ENCODE assay signal across 1 cellular context in the genomic region with DNA sequence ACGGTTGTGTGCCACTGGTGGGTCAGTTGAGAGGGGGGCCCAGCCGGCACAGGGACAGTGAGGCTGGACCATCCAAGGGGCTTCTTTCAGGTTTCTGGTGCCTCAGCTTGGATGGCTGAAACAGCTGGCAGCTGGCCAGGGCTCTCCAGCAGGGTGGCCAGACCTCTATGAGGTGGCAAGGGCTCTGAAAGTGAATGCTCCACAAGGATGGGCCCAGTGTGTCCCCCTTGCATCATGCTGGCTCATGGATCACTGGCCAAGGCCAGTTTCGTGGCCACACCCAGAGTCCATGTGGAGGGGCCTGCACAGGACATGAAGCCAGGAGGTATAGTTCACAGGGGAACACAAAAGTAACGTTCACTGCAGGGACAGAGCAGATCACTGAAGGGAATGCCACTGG.
A peak's percentile ranks its signal among the peaks of the same experiment; 100 is the strongest.
TF ChIP-seq lines count a peak whose summit lies in the region.

No MANE protein-coding gene starts in this region.

TF ChIP-seq in HepG2, 621 proteins besides CTCF, POLR2A, EP300 and RAD21 (continued from another document):
- TF ChIP-seq, protein P1, sequence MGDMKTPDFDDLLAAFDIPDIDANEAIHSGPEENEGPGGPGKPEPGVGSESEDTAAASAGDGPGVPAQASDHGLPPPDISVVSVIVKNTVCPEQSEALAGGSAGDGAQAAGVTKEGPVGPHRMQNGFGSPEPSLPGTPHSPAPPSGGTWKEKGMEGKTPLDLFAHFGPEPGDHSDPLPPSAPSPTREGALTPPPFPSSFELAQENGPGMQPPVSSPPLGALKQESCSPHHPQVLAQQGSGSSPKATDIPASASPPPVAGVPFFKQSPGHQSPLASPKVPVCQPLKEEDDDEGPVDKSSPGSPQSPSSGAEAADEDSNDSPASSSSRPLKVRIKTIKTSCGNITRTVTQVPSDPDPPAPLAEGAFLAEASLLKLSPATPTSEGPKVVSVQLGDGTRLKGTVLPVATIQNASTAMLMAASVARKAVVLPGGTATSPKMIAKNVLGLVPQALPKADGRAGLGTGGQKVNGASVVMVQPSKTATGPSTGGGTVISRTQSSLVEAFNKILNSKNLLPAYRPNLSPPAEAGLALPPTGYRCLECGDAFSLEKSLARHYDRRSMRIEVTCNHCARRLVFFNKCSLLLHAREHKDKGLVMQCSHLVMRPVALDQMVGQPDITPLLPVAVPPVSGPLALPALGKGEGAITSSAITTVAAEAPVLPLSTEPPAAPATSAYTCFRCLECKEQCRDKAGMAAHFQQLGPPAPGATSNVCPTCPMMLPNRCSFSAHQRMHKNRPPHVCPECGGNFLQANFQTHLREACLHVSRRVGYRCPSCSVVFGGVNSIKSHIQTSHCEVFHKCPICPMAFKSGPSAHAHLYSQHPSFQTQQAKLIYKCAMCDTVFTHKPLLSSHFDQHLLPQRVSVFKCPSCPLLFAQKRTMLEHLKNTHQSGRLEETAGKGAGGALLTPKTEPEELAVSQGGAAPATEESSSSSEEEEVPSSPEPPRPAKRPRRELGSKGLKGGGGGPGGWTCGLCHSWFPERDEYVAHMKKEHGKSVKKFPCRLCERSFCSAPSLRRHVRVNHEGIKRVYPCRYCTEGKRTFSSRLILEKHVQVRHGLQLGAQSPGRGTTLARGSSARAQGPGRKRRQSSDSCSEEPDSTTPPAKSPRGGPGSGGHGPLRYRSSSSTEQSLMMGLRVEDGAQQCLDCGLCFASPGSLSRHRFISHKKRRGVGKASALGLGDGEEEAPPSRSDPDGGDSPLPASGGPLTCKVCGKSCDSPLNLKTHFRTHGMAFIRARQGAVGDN (CRISPR knock-in tag; IDR thresholded peaks at IDR 0.05) = peak; percentile 51
- TF ChIP-seq ZNF644 (CRISPR knock-in tag; IDR thresholded peaks at IDR 0.05; ENCODE audit: low read depth) = peak; percentile 68; the same call in 1 of the 2 replicates
- TF ChIP-seq MYC (CRISPR knock-in tag; IDR thresholded peaks at IDR 0.05; ENCODE audit: borderline replicate concordance) = peak; percentile 39; the same call in 1 of the 2 replicates
TF ChIP-seq in HepG2: peak in this region for 9.
